ENCODE assay signal across 8 cellular contexts in genomic region chr22:26672590-26673468, GRCh38. TPM values are rescaled to one million over a fixed set of nuclear protein-coding genes. Genes with fewer than 3 reads are reported as not detected.
A peak's percentile ranks its signal among the peaks of the same experiment; 100 is the strongest.
DNase-seq lines count a peak whose midpoint lies in the region; TF ChIP-seq lines count a peak whose summit lies in the region.

No MANE protein-coding gene starts in this region.

- H3K27ac ChIP-seq in SJCRH30 = peak overlapping the region; percentile 84
- H3K27ac ChIP-seq in neutrophil = peak overlapping the region; percentile 97
- peak overlapping the region; percentile 91 for H3K27ac ChIP-seq in substantia nigra (ENCODE audit: low read depth, low read length, poor library complexity, severe bottlenecking)

- H3K36me3 ChIP-seq in H7 (replicated peaks; ENCODE audit: control insufficient read depth, insufficient read depth, low read length) (peaks cover 4% of the 10 kb centered on the region), MG63 (peaks cover 4% of the 10 kb centered on the region; the same call in 1 of the 2 replicates), SJCRH30 (no peaks in the 10 kb centered on the region), neutrophil (no peaks in the 10 kb centered on the region)

- H3K4me3 ChIP-seq in H7 (ENCODE audit: insufficient read depth, low read depth, low read length) (peak overlapping the region; percentile 76), MG63 (peak overlapping the region; percentile 75), SJCRH30 (peak overlapping the region; percentile 70), neutrophil (ENCODE audit: low read depth in 1 of 2, low read length in 1 of 2) (peak overlapping the region; percentile 75 to 97)

- H3K9me3 ChIP-seq in MG63 (no peaks in the 10 kb centered on the region), SJCRH30 (replicated peaks) (no peaks in the 10 kb centered on the region), neutrophil (no peaks in the 10 kb centered on the region)

- peaks cover 17% of the 10 kb centered on the region; the same call in 1 of the 2 replicates for H3K4me1 ChIP-seq in SJCRH30
- H3K4me1 ChIP-seq in neutrophil (ENCODE audit: control insufficient read depth in 1 of 2, insufficient read depth in 1 of 2, low read depth in 1 of 2, low read length in 1 of 2) = peaks cover 77 to 82% of the 10 kb centered on the region in 2 experiments

- peak; percentile 93 for DNase-seq in GDM1 (lab: John Stamatoyannopoulos, UW)
- peak; percentile 91 for DNase-seq in H7
- peak; percentile 91 for DNase-seq in MG63
- DNase-seq in SJCRH30 = peak; percentile 93 to 95
- peak; percentile 89 for DNase-seq in activated naive CD4-positive, alpha-beta T cell treated with Interleukin-2 at 50 U/mL for 16 hours
- peak; percentile 97 for DNase-seq in foreskin melanocyte
- DNase-seq in substantia nigra (lab: John Stamatoyannopoulos, UW) = peak; percentile 45 to 94 (median 82)

- peak; percentile 40 for TF ChIP-seq CTCF in neutrophil (IDR thresholded peaks at IDR 0.05)

- H3K27me3 ChIP-seq in H7 (ENCODE audit: control insufficient read depth, insufficient read depth, low read length) (no peaks in the 10 kb centered on the region), MG63 (no peaks in the 10 kb centered on the region), SJCRH30 (no peaks in the 10 kb centered on the region), neutrophil (no peaks in the 10 kb centered on the region)

RNA-seq across cellular contexts. Expression of gene MIAT, which starts 15.4 kb away (rescaled TPM):
- total RNA-seq in H7 (2014; rRNA removed; shearing (Covaris generic)) = 3.0 and 13.4 TPM in 2 replicates
- total RNA-seq in MG63 (2014; rRNA removed; shearing (Covaris generic); ENCODE audit: low replicate concordance) = 0.33 TPM in 1 of 2 replicates, not detected in the other
- total RNA-seq in SJCRH30 (2014; rRNA removed; shearing (Covaris generic)) = 1.3 and 1.9 TPM in 2 replicates

RNA-seq across cellular contexts. Expression of gene CRYBA4, which starts 51.1 kb away (rescaled TPM):
- total RNA-seq in H7 (2014; rRNA removed; shearing (Covaris generic)) = 0.22 TPM in 1 of 2 replicates, not detected in the other
- not detected in 2 replicates for total RNA-seq in MG63 (2014; rRNA removed; shearing (Covaris generic); ENCODE audit: low replicate concordance)
- total RNA-seq in SJCRH30 (2014; rRNA removed; shearing (Covaris generic)) = 0.22 TPM in 1 of 2 replicates, not detected in the other

RNA-seq across cellular contexts. Expression of gene CRYBB1, which starts 55.0 kb away (rescaled TPM):
- 1.9 and 3.1 TPM in 2 replicates for total RNA-seq in H7 (2014; rRNA removed; shearing (Covaris generic))
- total RNA-seq in MG63 (2014; rRNA removed; shearing (Covaris generic); ENCODE audit: low replicate concordance) = not detected in 2 replicates
- total RNA-seq in SJCRH30 (2014; rRNA removed; shearing (Covaris generic)) = 0.30 and 0.48 TPM in 2 replicates

Comparison
In these comparisons a context has a peak if more than half of its experiments do, and no peak if none do; other contexts are left out.
1. Peak in every context shown above with its lines: DNase-seq, H3K4me3 ChIP-seq and H3K27ac ChIP-seq.